In genomic region chr15:44861917-44862316, GRCh38 we compare ENCODE assay signal across 2 cellular contexts.
TF ChIP-seq lines count a peak whose summit lies in the region.

No MANE protein-coding gene starts in this region.

TF ChIP-seq in GM23338, 12 proteins besides CTCF, POLR2A, EP300 and RAD21:
- TF ChIP-seq REST (IDR thresholded peaks at IDR 0.05; ENCODE audit: unreplicated experiment) = no peak
- TF ChIP-seq ZNF462 (CRISPR knock-in tag; IDR thresholded peaks at IDR 0.05) = no peak
- TF ChIP-seq EZH2 (IDR thresholded peaks at IDR 0.05; ENCODE audit: low read depth, unreplicated experiment) = no peak
- no peak for TF ChIP-seq STAT1 (IDR thresholded peaks at IDR 0.05; ENCODE audit: unreplicated experiment)
- TF ChIP-seq JUNB (IDR thresholded peaks at IDR 0.05; ENCODE audit: unreplicated experiment) = no peak
- no peak for TF ChIP-seq CREB1 (CRISPR knock-in tag; IDR thresholded peaks at IDR 0.05; ENCODE audit: low read depth)
- TF ChIP-seq ZNF114 (CRISPR knock-in tag; IDR thresholded peaks at IDR 0.05) = no peak
- no peak for TF ChIP-seq ZNF331 (CRISPR knock-in tag; IDR thresholded peaks at IDR 0.05; ENCODE audit: low read depth)

TF ChIP-seq in K562, 482 proteins besides CTCF, POLR2A, EP300 and RAD21 (continued from another document):
- TF ChIP-seq RNF219 (CRISPR knock-in tag; IDR thresholded peaks at IDR 0.05) = no peak
- no peak for TF ChIP-seq ZFX (CRISPR knock-in tag; IDR thresholded peaks at IDR 0.05)
- no peak for TF ChIP-seq FOXP1 (CRISPR knock-in tag; IDR thresholded peaks at IDR 0.05)
- TF ChIP-seq ZNF324 (CRISPR knock-in tag; IDR thresholded peaks at IDR 0.05) = no peak
- peak in 1 of 2 experiments; percentile 59; a peak in 1 of 3 replicates for TF ChIP-seq CBX3 (IDR thresholded peaks at IDR 0.05; ENCODE audit: borderline replicate concordance in 1 of 2, low read length in 2 of 2)
- TF ChIP-seq ZNF280A (IDR thresholded peaks at IDR 0.05; ENCODE audit: low read depth, partially characterized antibody) = peak; percentile 61
TF ChIP-seq in K562: peak in this region for 4.
